ENCODE assay signal across 12 cellular contexts in the genomic region with DNA sequence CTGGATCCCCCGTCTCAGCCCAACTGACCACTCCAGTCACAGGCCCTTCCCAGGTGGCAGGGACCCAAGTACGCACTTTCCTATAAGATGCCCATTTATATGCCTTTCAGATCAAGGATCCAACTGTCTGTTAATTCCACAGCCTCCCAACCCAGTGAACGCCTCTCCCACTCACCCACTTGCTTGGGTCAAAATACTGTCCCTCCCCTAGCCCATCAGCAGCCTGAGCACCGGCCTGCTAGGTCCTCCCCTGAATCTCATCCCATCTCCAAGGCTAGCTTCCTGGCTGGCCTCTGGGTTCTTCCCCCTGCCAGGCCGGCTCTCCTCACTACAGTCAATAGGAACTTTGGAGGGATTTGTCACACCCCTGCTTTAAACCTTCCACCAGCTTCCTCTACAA. TPM values are rescaled to one million over a fixed set of nuclear protein-coding genes. Genes with fewer than 3 reads are reported as not detected.
DNase-seq lines count a peak whose midpoint lies in the region; ATAC-seq, FAIRE-seq and TF ChIP-seq lines count a peak whose summit lies in the region.
"Had no signal": no experiment of that assay in that cellular context is flagged by ENCODE, and none has a peak within 500 bp of the region (broad histone marks: within the 10 kb centered on the region; RNA-seq: fewer than 3 reads in every experiment).

No MANE protein-coding gene starts in this region.

- H3K79me2 ChIP-seq in HepG2 (ENCODE audit: insufficient read depth, low read length), result peaks cover 16% of the 10 kb centered on the region

- DNase-seq in HepG2 (ENCODE audit: low spot score), result no peak
- no peak for DNase-seq in right lobe of liver
- DNase-seq in T-helper 17 cell, result no peak
- no peak for DNase-seq in foreskin fibroblast
- no peak for DNase-seq in type B pancreatic cell (ENCODE audit: extremely low spot score, unreplicated experiment)
- no peak for DNase-seq in NCI-H146 (lab: John Stamatoyannopoulos, UW)
- no peak for DNase-seq in NCI-H128 (lab: John Stamatoyannopoulos, UW; ENCODE audit: unreplicated experiment)
- no peak for DNase-seq in NCI-H1930 (lab: John Stamatoyannopoulos, UW)
- DNase-seq: DMS153, kidney glomerular epithelial cell, upper lobe of left lung had no signal

- no peak overlapping the region for H3K27ac ChIP-seq in HepG2 (ENCODE audit: extremely low read length, insufficient read depth, low read length)
- H3K27ac ChIP-seq in right lobe of liver, result no peak overlapping the region
- H3K27ac ChIP-seq: upper lobe of left lung had no signal

- CTCF ChIA-PET in HepG2 (lab: Yijun Ruan, JAX; ENCODE audit: low intra/inter-chr PET ratio, low total read pairs), result no interaction called here

- H3K4me1 ChIP-seq in HepG2 (ENCODE audit: insufficient read depth, low read length) (peaks cover 26% of the 10 kb centered on the region), right lobe of liver (peaks cover 0 to 2% (median 0%) of the 10 kb centered on the region in 4 donors)

- peak overlapping the region; percentile 13; the same call in 1 of the 2 replicates for H3K4me2 ChIP-seq in HepG2 (ENCODE audit: low read depth, low read length)

- intact Hi-C loops in HepG2 (cut with micrococcal nuclease; ENCODE audit: unreplicated experiment) (no loop called here), right lobe of liver (cut with DNase I) (loop anchor here in 1 of 2 donors (10.0 kb wide), 1 partner anchor 101 kb away; no protein-coding TSS in a partner anchor)

- 92% methylated on average over 5 of the region's 5 CpGs for WGBS in HepG2 (ENCODE audit: low lambda C conversion rate)
- WGBS in right lobe of liver (ENCODE audit: insufficient coverage, low coverage, low lambda C conversion rate, missing lambda C conversion rate), result 84% methylated on average over 5 of the region's 5 CpGs

- H3K4me1 Mint-ChIP-seq in T-helper 17 cell (peaks cover 23% of the 10 kb centered on the region), type B pancreatic cell (ENCODE audit: unreplicated experiment) (peaks cover 18% of the 10 kb centered on the region)

- TF ChIP-seq POLR2A in HepG2 (IDR thresholded peaks at IDR 0.05; ENCODE audit: insufficient read depth in 1 of 2, low read depth in 2 of 2, low read length in 2 of 2), result no peak
- TF ChIP-seq POLR2A in right lobe of liver (IDR thresholded peaks at IDR 0.05), result no peak

- H3K27me3 Mint-ChIP-seq in T-helper 17 cell (no peaks in the 10 kb centered on the region), type B pancreatic cell (peaks cover 3% of the 10 kb centered on the region)

- H3K27ac Mint-ChIP-seq in T-helper 17 cell (peak overlapping the region; percentile 95), type B pancreatic cell (peak overlapping the region; percentile 54)

- H3K27me3 ChIP-seq in HepG2 (ENCODE audit: control insufficient read depth in 1 of 2, insufficient read depth in 2 of 2, low read length in 2 of 2), result peaks cover 0 to 3% of the 10 kb centered on the region in 2 experiments; a peak in 1 of 5 replicates
- no peaks in the 10 kb centered on the region for H3K27me3 ChIP-seq in right lobe of liver
- H3K27me3 ChIP-seq: upper lobe of left lung had no signal

- H3K9me3 Mint-ChIP-seq in type B pancreatic cell, result peaks cover 5% of the 10 kb centered on the region

- FAIRE-seq in HepG2 (lab: Jason Lieb, UNC), result no peak

- H2AFZ ChIP-seq in HepG2 (ENCODE audit: low read length), result no peak overlapping the region

- no peaks in the 10 kb centered on the region for H4K20me1 ChIP-seq in HepG2 (ENCODE audit: insufficient read depth, low read length)

- H3K9me3 ChIP-seq in HepG2 (ENCODE audit: low read length), result no peaks in the 10 kb centered on the region
- H3K9me3 ChIP-seq in right lobe of liver, result no peaks in the 10 kb centered on the region
- H3K9me3 ChIP-seq in T-helper 17 cell (ENCODE audit: control insufficient read depth, low read length, poor library complexity, severe bottlenecking), result no peaks in the 10 kb centered on the region
- H3K9me3 ChIP-seq: upper lobe of left lung had no signal

- no peak for ATAC-seq in HepG2
- no peak for ATAC-seq in right lobe of liver
- no peak for ATAC-seq in T-helper 17 cell

- no peak overlapping the region for H3K9ac ChIP-seq in HepG2 (ENCODE audit: insufficient read depth, low read depth, low read length)

- TF ChIP-seq CTCF in HepG2 (CRISPR knock-in tag; IDR thresholded peaks at IDR 0.05) (no peak), right lobe of liver (IDR thresholded peaks at IDR 0.05) (no peak), foreskin fibroblast (IDR thresholded peaks at IDR 0.05; ENCODE audit: low read depth, low read length) (no peak), type B pancreatic cell (conservative IDR thresholded peaks at IDR 0.05) (no peak)

- TF ChIP-seq EP300 in HepG2 (IDR thresholded peaks at IDR 0.05; ENCODE audit: low read depth in 2 of 2, low read length in 2 of 2) (no peak), HepG2 (CRISPR knock-in tag; IDR thresholded peaks at IDR 0.05; ENCODE audit: borderline replicate concordance) (no peak)

- POLR2A ChIA-PET in HepG2 (lab: Yijun Ruan, JAX), result interaction anchor here (1.5 to 2.9 kb wide), 3 partner anchors 15 to 67 kb away, joined by 6 to 62 read pairs (median 11); a partner anchor contains a TSS

- H3K4me3 ChIP-seq in HepG2 (replicated peaks in 1 of 3; ENCODE audit: insufficient read depth in 1 of 3, low read depth in 2 of 3, low read length in 3 of 3), result no peak overlapping the region; a peak in 1 of 6 replicates
- no peak overlapping the region for H3K4me3 ChIP-seq in right lobe of liver
- H3K4me3 ChIP-seq in foreskin fibroblast (ENCODE audit: low read depth in 1 of 2, low read length in 2 of 2), result peak overlapping the region; percentile 72 to 76

- peak overlapping the region; percentile 88 for H3K4me3 Mint-ChIP-seq in T-helper 17 cell
- peak overlapping the region; percentile 97 for H3K4me3 Mint-ChIP-seq in type B pancreatic cell

- BruUV-seq in HepG2 (replicated peaks; lab: Mats Ljungman, UMichigan), result no TSS peak

- in situ Hi-C loops in HepG2 (cut with HindIII; ENCODE audit: extremely low pct_ligation_motif_present, low pct_unique_long_range_greater_than_20kb), result loop anchor here (5.0 kb wide), 1 partner anchor 258 kb away; a partner anchor contains a TSS

- H3K36me3 ChIP-seq in HepG2 (replicated peaks in 1 of 2; ENCODE audit: control insufficient read depth in 1 of 2, insufficient read depth in 2 of 2, low read length in 2 of 2) (peaks cover 9 to 26% of the 10 kb centered on the region in 2 experiments; a peak in 4 of 5 replicates), right lobe of liver (peaks cover 0 to 17% (median 3%) of the 10 kb centered on the region in 4 donors)

- no peak for TF ChIP-seq RAD21 in HepG2 (CRISPR knock-in tag; IDR thresholded peaks at IDR 0.05)

- H3K36me3 Mint-ChIP-seq in T-helper 17 cell (ENCODE audit: low read depth) (peaks cover 7% of the 10 kb centered on the region), type B pancreatic cell (peaks cover 21% of the 10 kb centered on the region)

RNA-seq across cellular contexts. Expression of a gene that starts 1.9 kb away (rescaled TPM):
- total RNA-seq in HepG2 (2016; rRNA removed; fragmentation: Illumina TruSeq; extraction: Trizol) (29.5 and 39.3 TPM in 2 replicates), right lobe of liver (10 to 100 TPM in 3 of 6 experiments, 1 to 10 TPM in 3; 4.3 to 16.4 (median 9.1) TPM), T-helper 17 cell (10 to 100 TPM; 64.6 to 78.1 TPM), type B pancreatic cell (ENCODE audit: low replicate concordance) (40.7 and 91.3 TPM in 2 replicates)
- 24.2 and 26.4 TPM in 2 replicates for total RNA-seq in HepG2 (2016; cell fraction: cytosol; rRNA removed; fragmentation: Illumina TruSeq; extraction: Trizol; ENCODE audit: low read depth)
- total RNA-seq in HepG2 (2016; cell fraction: insoluble cytoplasmic fraction; rRNA removed; fragmentation: Illumina TruSeq; extraction: Trizol), result 27.5 and 32.8 TPM in 2 replicates
- total RNA-seq in HepG2 (2016; cell fraction: membrane; rRNA removed; fragmentation: Illumina TruSeq; extraction: Trizol), result 46.3 and 52.3 TPM in 2 replicates
- 8.8 and 13.3 TPM in 2 replicates for total RNA-seq in HepG2 (2016; cell fraction: nucleus; rRNA removed; fragmentation: Illumina TruSeq; extraction: Trizol)
- 26.6 and 32.2 TPM in 2 replicates for polyA plus RNA-seq in HepG2 (2011; rRNA removed)
- 13.5 and 25.5 TPM in 2 replicates for polyA plus RNA-seq in HepG2 (2011; cell fraction: cytosol; rRNA removed)
- 11.7 and 17.0 TPM in 2 replicates for polyA plus RNA-seq in HepG2 (2011; cell fraction: nucleus; rRNA removed)
- polyA plus RNA-seq in HepG2 (2012), result 13.3 and 15.9 TPM in 2 replicates
- 40.7 and 47.0 TPM in 2 replicates for polyA plus RNA-seq in HepG2 (2016; cell fraction: cytosol; fragmentation: Illumina TruSeq; extraction: Trizol; ENCODE audit: low read depth)
- polyA plus RNA-seq in HepG2 (2016; cell fraction: insoluble cytoplasmic fraction; fragmentation: Illumina TruSeq; extraction: Trizol; ENCODE audit: low read depth), result 40.6 and 48.2 TPM in 2 replicates
- 58.0 and 64.6 TPM in 2 replicates for polyA plus RNA-seq in HepG2 (2016; cell fraction: membrane; fragmentation: Illumina TruSeq; extraction: Trizol; ENCODE audit: low read depth)
- polyA plus RNA-seq in HepG2 (2016; cell fraction: nucleus; fragmentation: Illumina TruSeq; extraction: Trizol; ENCODE audit: insufficient read depth, low read depth), result 28.6 and 29.6 TPM in 2 replicates
- polyA minus RNA-seq in HepG2 (2011; rRNA and poly(A)+ RNA removed; ENCODE audit: low replicate concordance), result 27.9 and 372 TPM in 2 replicates
- polyA minus RNA-seq in HepG2 (2011; cell fraction: cytosol; rRNA and poly(A)+ RNA removed), result 21.6 and 27.8 TPM in 2 replicates
- 11.3 and 12.2 TPM in 2 replicates for polyA minus RNA-seq in HepG2 (2011; cell fraction: nucleus; rRNA and poly(A)+ RNA removed)

RNA-seq across cellular contexts. Expression of a gene that starts 19.9 kb away (rescaled TPM):
- total RNA-seq in HepG2 (2016; rRNA removed; fragmentation: Illumina TruSeq; extraction: Trizol) (105 and 149 TPM in 2 replicates), right lobe of liver (100 to 1,000 TPM; 305 to 530 (median 455) TPM), T-helper 17 cell (1,000 to 10,000 TPM; 3,164 to 3,616 TPM), type B pancreatic cell (ENCODE audit: low replicate concordance) (1,799 and 2,072 TPM in 2 replicates)
- 153 and 170 TPM in 2 replicates for total RNA-seq in HepG2 (2016; cell fraction: cytosol; rRNA removed; fragmentation: Illumina TruSeq; extraction: Trizol; ENCODE audit: low read depth)
- total RNA-seq in HepG2 (2016; cell fraction: insoluble cytoplasmic fraction; rRNA removed; fragmentation: Illumina TruSeq; extraction: Trizol), result 106 and 135 TPM in 2 replicates
- total RNA-seq in HepG2 (2016; cell fraction: membrane; rRNA removed; fragmentation: Illumina TruSeq; extraction: Trizol), result 327 and 344 TPM in 2 replicates
- 60.8 and 85.5 TPM in 2 replicates for total RNA-seq in HepG2 (2016; cell fraction: nucleus; rRNA removed; fragmentation: Illumina TruSeq; extraction: Trizol)
- polyA plus RNA-seq in HepG2 (2011; rRNA removed), result 420 and 501 TPM in 2 replicates
- polyA plus RNA-seq in HepG2 (2011; cell fraction: cytosol; rRNA removed), result 1,012 and 1,230 TPM in 2 replicates
- polyA plus RNA-seq in HepG2 (2011; cell fraction: nucleus; rRNA removed), result 415 and 421 TPM in 2 replicates
- polyA plus RNA-seq in HepG2 (2012), result 1,382 and 1,551 TPM in 2 replicates
- polyA plus RNA-seq in HepG2 (2016; cell fraction: cytosol; fragmentation: Illumina TruSeq; extraction: Trizol; ENCODE audit: low read depth), result 3,340 and 3,836 TPM in 2 replicates
- polyA plus RNA-seq in HepG2 (2016; cell fraction: insoluble cytoplasmic fraction; fragmentation: Illumina TruSeq; extraction: Trizol; ENCODE audit: low read depth), result 1,089 and 1,394 TPM in 2 replicates
- 4,357 and 4,654 TPM in 2 replicates for polyA plus RNA-seq in HepG2 (2016; cell fraction: membrane; fragmentation: Illumina TruSeq; extraction: Trizol; ENCODE audit: low read depth)
- 818 and 840 TPM in 2 replicates for polyA plus RNA-seq in HepG2 (2016; cell fraction: nucleus; fragmentation: Illumina TruSeq; extraction: Trizol; ENCODE audit: insufficient read depth, low read depth)
- polyA minus RNA-seq in HepG2 (2011; rRNA and poly(A)+ RNA removed; ENCODE audit: low replicate concordance), result 599 and 837 TPM in 2 replicates
- 814 and 829 TPM in 2 replicates for polyA minus RNA-seq in HepG2 (2011; cell fraction: cytosol; rRNA and poly(A)+ RNA removed)
- 93.3 and 130 TPM in 2 replicates for polyA minus RNA-seq in HepG2 (2011; cell fraction: nucleus; rRNA and poly(A)+ RNA removed)

RNA-seq across cellular contexts. Expression of a gene that starts 21.5 kb away (rescaled TPM):
- total RNA-seq in HepG2 (2016; rRNA removed; fragmentation: Illumina TruSeq; extraction: Trizol) (not detected in 2 replicates), right lobe of liver (10 to 100 TPM; 10.8 to 19.7 (median 14.8) TPM), T-helper 17 cell (10 to 100 TPM; 14.6 to 19.5 TPM), type B pancreatic cell (ENCODE audit: low replicate concordance) (8.1 and 14.0 TPM in 2 replicates)
- not detected in 2 replicates for total RNA-seq in HepG2 (2016; cell fraction: cytosol; rRNA removed; fragmentation: Illumina TruSeq; extraction: Trizol; ENCODE audit: low read depth)
- not detected in 2 replicates for total RNA-seq in HepG2 (2016; cell fraction: insoluble cytoplasmic fraction; rRNA removed; fragmentation: Illumina TruSeq; extraction: Trizol)
- 0.25 TPM in 1 of 2 replicates, not detected in the other for total RNA-seq in HepG2 (2016; cell fraction: membrane; rRNA removed; fragmentation: Illumina TruSeq; extraction: Trizol)
- not detected in 2 replicates for total RNA-seq in HepG2 (2016; cell fraction: nucleus; rRNA removed; fragmentation: Illumina TruSeq; extraction: Trizol)
- polyA plus RNA-seq in HepG2 (2011; rRNA removed), result not detected in 2 replicates
- 0.05 and 0.08 TPM in 2 replicates for polyA plus RNA-seq in HepG2 (2011; cell fraction: cytosol; rRNA removed)
- polyA plus RNA-seq in HepG2 (2011; cell fraction: nucleus; rRNA removed), result 0.23 TPM in 1 of 2 replicates, not detected in the other
- 0.16 TPM in 1 of 2 replicates, not detected in the other for polyA plus RNA-seq in HepG2 (2012)
- polyA plus RNA-seq in HepG2 (2016; cell fraction: cytosol; fragmentation: Illumina TruSeq; extraction: Trizol; ENCODE audit: low read depth), result not detected in 2 replicates
- polyA plus RNA-seq in HepG2 (2016; cell fraction: insoluble cytoplasmic fraction; fragmentation: Illumina TruSeq; extraction: Trizol; ENCODE audit: low read depth), result not detected in 2 replicates
- polyA plus RNA-seq in HepG2 (2016; cell fraction: membrane; fragmentation: Illumina TruSeq; extraction: Trizol; ENCODE audit: low read depth), result not detected in 2 replicates
- polyA plus RNA-seq in HepG2 (2016; cell fraction: nucleus; fragmentation: Illumina TruSeq; extraction: Trizol; ENCODE audit: insufficient read depth, low read depth), result not detected in 2 replicates
- 0.14 and 1.4 TPM in 2 replicates for polyA minus RNA-seq in HepG2 (2011; rRNA and poly(A)+ RNA removed; ENCODE audit: low replicate concordance)
- 1.1 TPM in 1 of 2 replicates, not detected in the other for polyA minus RNA-seq in HepG2 (2011; cell fraction: cytosol; rRNA and poly(A)+ RNA removed)
- polyA minus RNA-seq in HepG2 (2011; cell fraction: nucleus; rRNA and poly(A)+ RNA removed), result not detected in 2 replicates

RNA-seq across cellular contexts. Expression of a gene that starts 29.0 kb away (rescaled TPM):
- total RNA-seq in HepG2 (2016; rRNA removed; fragmentation: Illumina TruSeq; extraction: Trizol) (0.35 TPM in 1 of 2 replicates, not detected in the other), right lobe of liver (not detected), T-helper 17 cell (not detected), type B pancreatic cell (ENCODE audit: low replicate concordance) (2.6 and 2.8 TPM in 2 replicates)
- total RNA-seq in HepG2 (2016; cell fraction: cytosol; rRNA removed; fragmentation: Illumina TruSeq; extraction: Trizol; ENCODE audit: low read depth), result 0.81 TPM in 1 of 2 replicates, not detected in the other
- 0.37 and 0.43 TPM in 2 replicates for total RNA-seq in HepG2 (2016; cell fraction: insoluble cytoplasmic fraction; rRNA removed; fragmentation: Illumina TruSeq; extraction: Trizol)
- total RNA-seq in HepG2 (2016; cell fraction: membrane; rRNA removed; fragmentation: Illumina TruSeq; extraction: Trizol), result 0.59 and 0.72 TPM in 2 replicates
- total RNA-seq in HepG2 (2016; cell fraction: nucleus; rRNA removed; fragmentation: Illumina TruSeq; extraction: Trizol), result not detected in 2 replicates
- polyA plus RNA-seq in HepG2 (2011; rRNA removed), result 0.83 and 1.6 TPM in 2 replicates
- 1.1 and 1.9 TPM in 2 replicates for polyA plus RNA-seq in HepG2 (2011; cell fraction: cytosol; rRNA removed)
- polyA plus RNA-seq in HepG2 (2011; cell fraction: nucleus; rRNA removed), result 3.0 and 3.8 TPM in 2 replicates
- polyA plus RNA-seq in HepG2 (2012), result 1.3 and 1.4 TPM in 2 replicates
- 0.54 and 1.0 TPM in 2 replicates for polyA plus RNA-seq in HepG2 (2016; cell fraction: cytosol; fragmentation: Illumina TruSeq; extraction: Trizol; ENCODE audit: low read depth)
- 0.67 and 0.95 TPM in 2 replicates for polyA plus RNA-seq in HepG2 (2016; cell fraction: insoluble cytoplasmic fraction; fragmentation: Illumina TruSeq; extraction: Trizol; ENCODE audit: low read depth)
- not detected in 2 replicates for polyA plus RNA-seq in HepG2 (2016; cell fraction: membrane; fragmentation: Illumina TruSeq; extraction: Trizol; ENCODE audit: low read depth)
- polyA plus RNA-seq in HepG2 (2016; cell fraction: nucleus; fragmentation: Illumina TruSeq; extraction: Trizol; ENCODE audit: insufficient read depth, low read depth), result 1.3 TPM in 1 of 2 replicates, not detected in the other
- 0.30 TPM in 1 of 2 replicates, not detected in the other for polyA minus RNA-seq in HepG2 (2011; rRNA and poly(A)+ RNA removed; ENCODE audit: low replicate concordance)
- polyA minus RNA-seq in HepG2 (2011; cell fraction: cytosol; rRNA and poly(A)+ RNA removed), result not detected in 2 replicates
- not detected in 2 replicates for polyA minus RNA-seq in HepG2 (2011; cell fraction: nucleus; rRNA and poly(A)+ RNA removed)
- total RNA-seq: cerebellum had no signal

RNA-seq across cellular contexts. Expression of a gene that starts 35.4 kb away (rescaled TPM):
- total RNA-seq in HepG2 (2016; rRNA removed; fragmentation: Illumina TruSeq; extraction: Trizol) (2.9 and 3.0 TPM in 2 replicates), right lobe of liver (not detected), T-helper 17 cell (under 1 TPM; 0.25 to 0.89 TPM), type B pancreatic cell (ENCODE audit: low replicate concordance) (0.46 and 0.48 TPM in 2 replicates)
- 3.4 and 3.8 TPM in 2 replicates for total RNA-seq in HepG2 (2016; cell fraction: cytosol; rRNA removed; fragmentation: Illumina TruSeq; extraction: Trizol; ENCODE audit: low read depth)
- 1.8 and 3.5 TPM in 2 replicates for total RNA-seq in HepG2 (2016; cell fraction: insoluble cytoplasmic fraction; rRNA removed; fragmentation: Illumina TruSeq; extraction: Trizol)
- 6.4 and 6.5 TPM in 2 replicates for total RNA-seq in HepG2 (2016; cell fraction: membrane; rRNA removed; fragmentation: Illumina TruSeq; extraction: Trizol)
- 1.9 and 2.4 TPM in 2 replicates for total RNA-seq in HepG2 (2016; cell fraction: nucleus; rRNA removed; fragmentation: Illumina TruSeq; extraction: Trizol)
- polyA plus RNA-seq in HepG2 (2011; rRNA removed), result 2.5 and 4.5 TPM in 2 replicates
- polyA plus RNA-seq in HepG2 (2011; cell fraction: cytosol; rRNA removed), result 2.8 and 3.0 TPM in 2 replicates
- polyA plus RNA-seq in HepG2 (2011; cell fraction: nucleus; rRNA removed), result 5.1 and 7.0 TPM in 2 replicates
- 0.95 and 4.9 TPM in 2 replicates for polyA plus RNA-seq in HepG2 (2012)
- polyA plus RNA-seq in HepG2 (2016; cell fraction: cytosol; fragmentation: Illumina TruSeq; extraction: Trizol; ENCODE audit: low read depth), result 3.0 and 3.3 TPM in 2 replicates
- 2.0 and 2.8 TPM in 2 replicates for polyA plus RNA-seq in HepG2 (2016; cell fraction: insoluble cytoplasmic fraction; fragmentation: Illumina TruSeq; extraction: Trizol; ENCODE audit: low read depth)
- 3.5 and 3.7 TPM in 2 replicates for polyA plus RNA-seq in HepG2 (2016; cell fraction: membrane; fragmentation: Illumina TruSeq; extraction: Trizol; ENCODE audit: low read depth)
- polyA plus RNA-seq in HepG2 (2016; cell fraction: nucleus; fragmentation: Illumina TruSeq; extraction: Trizol; ENCODE audit: insufficient read depth, low read depth), result 3.7 and 4.1 TPM in 2 replicates
- 0.89 and 2.4 TPM in 2 replicates for polyA minus RNA-seq in HepG2 (2011; rRNA and poly(A)+ RNA removed; ENCODE audit: low replicate concordance)
- 2.2 and 2.6 TPM in 2 replicates for polyA minus RNA-seq in HepG2 (2011; cell fraction: cytosol; rRNA and poly(A)+ RNA removed)
- polyA minus RNA-seq in HepG2 (2011; cell fraction: nucleus; rRNA and poly(A)+ RNA removed), result 0.62 and 0.77 TPM in 2 replicates

Comparison
In these comparisons a context has a peak if more than half of its experiments do, and no peak if none do; other contexts are left out.
1. H3K4me3 ChIP-seq: peak in foreskin fibroblast (2 of 2); none in HepG2 (0 of 3) and right lobe of liver (0 of 3).